18 cellular contexts compared by ENCODE assay signal in genomic region chr4:15077969-15078368, GRCh38.
DNase-seq lines count a peak whose midpoint lies in the region; ATAC-seq and TF ChIP-seq lines count a peak whose summit lies in the region.
"Had no signal": no experiment of that assay in that cellular context is flagged by ENCODE, and none has a peak within 500 bp of the region (broad histone marks: within the 10 kb centered on the region; RNA-seq: fewer than 3 reads in every experiment).

No MANE protein-coding gene starts in this region.

- CTCF ChIA-PET in CD4-positive, alpha-beta T cell (lab: Charles Lee) = no interaction called here

- H3K4me3 Mint-ChIP-seq in CD4-positive, alpha-beta T cell = no peak overlapping the region
- H3K4me3 Mint-ChIP-seq: activated naive CD8-positive, alpha-beta T cell treated with anti-CD3 and anti-CD28 coated beads, Interleukin-2, amount 50 U/mL, for 24 hours; B cell; T-cell had no signal

- TF ChIP-seq CTCF in neutrophil (IDR thresholded peaks at IDR 0.05) (no peak), transverse colon (IDR thresholded peaks at IDR 0.05) (no peak), stomach (IDR thresholded peaks at IDR 0.05) (no peak)
- TF ChIP-seq CTCF in CD4-positive, alpha-beta T cell (IDR thresholded peaks at IDR 0.05) = no peak

- no peak for ATAC-seq in CD4-positive, alpha-beta T cell (ENCODE audit: poor library complexity)
- no peak for ATAC-seq in GM21367 (IDR thresholded peaks at IDR 0.05; ENCODE audit: unreplicated experiment)
- ATAC-seq: activated naive CD8-positive, alpha-beta T cell treated with anti-CD3 and anti-CD28 coated beads, Interleukin-2, amount 50 U/mL, for 24 hours; Panc1; T-cell had no signal

- no peaks in the 10 kb centered on the region for H3K36me3 Mint-ChIP-seq in CD4-positive, alpha-beta T cell (ENCODE audit: low read depth)

- H3K27ac ChIP-seq in epithelial cell of prostate = peak overlapping the region; percentile 75
- H3K27ac ChIP-seq in neutrophil = peak overlapping the region; percentile 86
- no peak overlapping the region for H3K27ac ChIP-seq in transverse colon
- H3K27ac ChIP-seq in CD4-positive, alpha-beta T cell (ENCODE audit: low read depth, low read length) = no peak overlapping the region
- H3K27ac ChIP-seq in stomach = peak overlapping the region in 2 of 5 donors; percentile 2 to 28
- H3K27ac ChIP-seq: colonic mucosa, suprapubic skin had no signal

- TF ChIP-seq POLR2A in transverse colon (IDR thresholded peaks at IDR 0.05) = no peak
- no peak for TF ChIP-seq POLR2A in stomach (IDR thresholded peaks at IDR 0.05)

- POLR2A ChIA-PET in CD4-positive, alpha-beta T cell (lab: Charles Lee) = no interaction called here

- H3K36me3 ChIP-seq in neutrophil = no peaks in the 10 kb centered on the region
- no peaks in the 10 kb centered on the region for H3K36me3 ChIP-seq in transverse colon
- H3K36me3 ChIP-seq in stomach = no peaks in the 10 kb centered on the region
- H3K36me3 ChIP-seq: colonic mucosa, suprapubic skin had no signal

- TF ChIP-seq EP300 in transverse colon (IDR thresholded peaks at IDR 0.05; ENCODE audit: low read depth) (no peak), stomach (IDR thresholded peaks at IDR 0.05) (no peak)

- H3K4me1 Mint-ChIP-seq in CD4-positive, alpha-beta T cell (ENCODE audit: low read depth) = no peaks in the 10 kb centered on the region
- H3K4me1 Mint-ChIP-seq: activated naive CD8-positive, alpha-beta T cell treated with anti-CD3 and anti-CD28 coated beads, Interleukin-2, amount 50 U/mL, for 24 hours; B cell; T-cell had no signal

- H3K9me3 ChIP-seq in neutrophil (peaks cover 6% of the 10 kb centered on the region), transverse colon (peaks cover 11 to 14% of the 10 kb centered on the region in 2 donors), stomach (peaks cover 0 to 21% (median 11%) of the 10 kb centered on the region in 4 donors)
- peaks cover 19% of the 10 kb centered on the region for H3K9me3 ChIP-seq in CD4-positive, alpha-beta T cell (ENCODE audit: control insufficient read depth, low read length)
- H3K9me3 ChIP-seq: colonic mucosa had no signal

- peak overlapping the region in 1 of 2 experiments; percentile 18 for H3K4me3 ChIP-seq in neutrophil (ENCODE audit: low read depth in 1 of 2, low read length in 1 of 2)
- H3K4me3 ChIP-seq in transverse colon = no peak overlapping the region
- no peak overlapping the region for H3K4me3 ChIP-seq in stomach
- H3K4me3 ChIP-seq: colonic mucosa, suprapubic skin had no signal

- DNase-seq in EH (ENCODE audit: low read depth) = peak; percentile 41
- DNase-seq in NOMO-1 treated with DMSO at 0.1 percent for 48 hours (lab: John Stamatoyannopoulos, UW; ENCODE audit: unreplicated experiment) = peak; percentile 57
- DNase-seq in epithelial cell of prostate (ENCODE audit: low read depth, low spot score) = no peak
- no peak for DNase-seq in transverse colon
- DNase-seq in CD4-positive, alpha-beta T cell = no peak
- no peak for DNase-seq in stomach
- DNase-seq: activated CD4-positive, alpha-beta T cell treated with anti-CD3 and anti-CD28 coated beads for 1 hour; activated naive CD8-positive, alpha-beta T cell treated with anti-CD3 and anti-CD28 coated beads, Interleukin-2, amount 50 U/mL, for 24 hours; colonic mucosa; NCI-H1092; NCI-H2227 treated with DMSO at 0.1 percent for 48 hours; nucleus accumbens; T-cell had no signal

- no peaks in the 10 kb centered on the region for H3K27me3 ChIP-seq in neutrophil
- H3K27me3 ChIP-seq in transverse colon = no peaks in the 10 kb centered on the region
- H3K27me3 ChIP-seq in CD4-positive, alpha-beta T cell (ENCODE audit: control insufficient read depth, insufficient read depth, low read length) = no peaks in the 10 kb centered on the region
- H3K27me3 ChIP-seq in stomach = no peaks in the 10 kb centered on the region
- H3K27me3 ChIP-seq: colonic mucosa, suprapubic skin had no signal

- in situ Hi-C loops in transverse colon (cut with MboI; ENCODE audit: low pct_ligation_motif_present in 1 of 4, low pct_unique_long_range_greater_than_20kb in 1 of 4, low sequenced_read_pairs in 3 of 4) = no loop called here

- peaks cover 62% of the 10 kb centered on the region in 2 experiments for H3K4me1 ChIP-seq in neutrophil (ENCODE audit: control insufficient read depth in 1 of 2, insufficient read depth in 1 of 2, low read depth in 1 of 2, low read length in 1 of 2)
- H3K4me1 ChIP-seq in transverse colon = no peaks in the 10 kb centered on the region
- no peaks in the 10 kb centered on the region for H3K4me1 ChIP-seq in stomach
- H3K4me1 ChIP-seq: colonic mucosa, suprapubic skin had no signal

- H3K27me3 Mint-ChIP-seq in CD4-positive, alpha-beta T cell = peaks cover 4% of the 10 kb centered on the region
- H3K27me3 Mint-ChIP-seq: B cell, T-cell had no signal

- WGBS in transverse colon (ENCODE audit: low coverage in 1 of 2), 2 donors = 81 to 85% methylated on average over 2 of the region's 2 CpGs
- WGBS in stomach, 5 donors = 56 to 90% (median 81%) methylated on average over 2 of the region's 2 CpGs

- peaks cover 11% of the 10 kb centered on the region for H3K9me3 Mint-ChIP-seq in CD4-positive, alpha-beta T cell

- no peak overlapping the region for H3K27ac Mint-ChIP-seq in CD4-positive, alpha-beta T cell
- H3K27ac Mint-ChIP-seq: activated naive CD8-positive, alpha-beta T cell treated with anti-CD3 and anti-CD28 coated beads, Interleukin-2, amount 50 U/mL, for 24 hours; B cell; T-cell had no signal

- intact Hi-C loops in transverse colon (cut with DNase I; ENCODE audit: low total_unique reads) = no loop called here
- intact Hi-C loops in CD4-positive, alpha-beta T cell (cut with DNase I, micrococcal nuclease) = no loop called here
- intact Hi-C loops in stomach (cut with DNase I; ENCODE audit: low total_unique reads) = no loop called here

Comparison
In these comparisons a context has a peak if more than half of its experiments do, and no peak if none do; other contexts are left out.
1. DNase-seq: peak in EH (single experiment) and NOMO-1 treated with DMSO at 0.1 percent for 48 hours (single experiment); none in epithelial cell of prostate (single experiment), transverse colon (single experiment), CD4-positive, alpha-beta T cell (0 of 10) and stomach (single experiment).
2. H3K27ac ChIP-seq: peak in epithelial cell of prostate (single experiment) and neutrophil (single experiment); none in transverse colon (0 of 4) and CD4-positive, alpha-beta T cell (single experiment).